In genomic region chr9:130201399-130201873, GRCh38 we compare ENCODE assay signal across 1 cellular context.
TF ChIP-seq lines count a peak whose summit lies in the region.

No MANE protein-coding gene starts in this region.

TF ChIP-seq in SK-N-SH, 30 proteins besides CTCF, POLR2A, EP300 and RAD21 (continued from another document):
- no peak for TF ChIP-seq REST (IDR thresholded peaks at IDR 0.05; ENCODE audit: low read depth, low read length)
- no peak for TF ChIP-seq SIN3A (IDR thresholded peaks at IDR 0.05; ENCODE audit: borderline replicate concordance, low read depth, low read length)
- TF ChIP-seq CHD2 (IDR thresholded peaks at IDR 0.05; ENCODE audit: low read length, partially characterized antibody): no peak
- no peak for TF ChIP-seq SMC3 (IDR thresholded peaks at IDR 0.05; ENCODE audit: low read depth, low read length)
